1 cellular context compared by ENCODE assay signal in the genomic region with DNA sequence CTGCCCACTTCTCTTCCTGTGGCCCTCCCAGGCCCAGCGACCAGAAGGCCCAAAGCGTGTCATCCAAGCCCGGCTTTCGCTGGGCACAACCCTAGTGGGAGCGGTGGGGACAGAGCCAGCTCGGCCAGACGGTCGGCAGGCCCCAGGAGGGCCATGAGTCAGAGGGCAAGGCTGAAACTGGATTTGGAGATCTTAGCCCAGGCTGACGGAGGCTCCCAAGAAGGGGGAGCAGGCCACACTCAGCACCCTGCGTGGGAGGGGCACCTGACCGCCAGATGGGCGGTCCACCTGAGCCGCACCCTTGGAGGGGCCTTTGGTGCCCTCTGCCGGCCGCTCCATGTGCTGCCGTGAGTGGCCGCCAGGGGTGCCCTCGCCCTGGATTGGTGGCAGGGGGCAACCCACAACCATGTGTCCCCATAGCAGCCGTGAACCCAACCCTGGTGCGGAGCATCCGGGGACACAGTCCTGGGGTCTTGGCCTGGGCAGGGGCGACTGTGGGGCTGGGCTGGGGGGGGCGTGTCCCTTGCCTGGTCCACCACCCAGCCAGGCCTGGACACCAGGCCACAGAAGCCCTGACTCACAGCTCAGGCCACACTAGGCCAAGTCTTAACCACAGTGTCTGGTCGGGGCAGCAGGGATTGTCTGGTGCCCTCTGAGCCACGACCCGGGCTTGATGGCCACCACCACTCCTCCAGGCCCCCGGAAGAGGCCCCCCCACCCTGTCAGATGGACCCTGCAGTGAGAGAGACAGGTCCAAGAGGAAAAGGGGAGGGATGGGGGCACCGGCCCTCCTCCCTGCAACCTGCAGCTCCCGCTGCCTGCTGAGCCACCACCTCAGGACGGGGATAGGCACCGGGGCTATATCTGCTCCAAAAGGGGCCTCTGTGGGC.
TF ChIP-seq lines count a peak whose summit lies in the region.

No MANE protein-coding gene starts in this region.

TF ChIP-seq in HepG2, 621 proteins besides CTCF, POLR2A, EP300 and RAD21 (continued from another document and continues in another):
- TF ChIP-seq ZNF782 (CRISPR knock-in tag; IDR thresholded peaks at IDR 0.05; ENCODE audit: borderline replicate concordance) (no peak), SNAI1 (CRISPR knock-in tag; IDR thresholded peaks at IDR 0.05; ENCODE audit: borderline replicate concordance) (peak; percentile 76; the same call in 1 of the 2 replicates), ZNF12 (CRISPR knock-in tag; IDR thresholded peaks at IDR 0.05) (no peak), CBX5 (CRISPR knock-in tag; IDR thresholded peaks at IDR 0.05; ENCODE audit: borderline replicate concordance) (no peak; the same call in 1 of the 2 replicates), HMGA1 (CRISPR knock-in tag; conservative IDR thresholded peaks at IDR 0.05) (no peak), ZNF784 (CRISPR knock-in tag; IDR thresholded peaks at IDR 0.05; ENCODE audit: borderline replicate concordance) (no peak), SIN3A (IDR thresholded peaks at IDR 0.05; ENCODE audit: borderline replicate concordance, low read depth, low read length) (no peak), MED13 (CRISPR knock-in tag; IDR thresholded peaks at IDR 0.05) (no peak), ZNF44 (CRISPR knock-in tag; IDR thresholded peaks at IDR 0.05) (no peak), BHLHE40 (IDR thresholded peaks at IDR 0.05; ENCODE audit: low read length) (peak; percentile 48), ZNF138 (CRISPR knock-in tag; IDR thresholded peaks at IDR 0.05; ENCODE audit: low read depth) (no peak), RXRB (CRISPR knock-in tag; IDR thresholded peaks at IDR 0.05; ENCODE audit: borderline replicate concordance) (peak; percentile 67), ZNF687 (CRISPR knock-in tag; IDR thresholded peaks at IDR 0.05) (peak; percentile 87), ZFP36L2 (CRISPR knock-in tag; IDR thresholded peaks at IDR 0.05) (no peak), ZNF124 (CRISPR knock-in tag; IDR thresholded peaks at IDR 0.05) (no peak), KDM6A (CRISPR knock-in tag; IDR thresholded peaks at IDR 0.05; ENCODE audit: low read depth) (no peak), AHR (CRISPR knock-in tag; IDR thresholded peaks at IDR 0.05) (no peak), SMC3 (IDR thresholded peaks at IDR 0.05; ENCODE audit: low read length) (peak; percentile 50; the same call in 1 of the 2 replicates), ATF7 (IDR thresholded peaks at IDR 0.05) (no peak), ATF7 (CRISPR knock-in tag; IDR thresholded peaks at IDR 0.05) (no peak), ZNF569 (CRISPR knock-in tag; IDR thresholded peaks at IDR 0.05; ENCODE audit: borderline replicate concordance) (no peak), MNT (IDR thresholded peaks at IDR 0.05) (no peak), ZNF256 (CRISPR knock-in tag; conservative IDR thresholded peaks at IDR 0.05) (0 out of 2 replicates have a peak, but pooled peaks have one; percentile 17), ZNF780A (CRISPR knock-in tag; IDR thresholded peaks at IDR 0.05) (no peak), ETS1 (CRISPR knock-in tag; IDR thresholded peaks at IDR 0.05) (no peak)
- TF ChIP-seq, protein P1, sequence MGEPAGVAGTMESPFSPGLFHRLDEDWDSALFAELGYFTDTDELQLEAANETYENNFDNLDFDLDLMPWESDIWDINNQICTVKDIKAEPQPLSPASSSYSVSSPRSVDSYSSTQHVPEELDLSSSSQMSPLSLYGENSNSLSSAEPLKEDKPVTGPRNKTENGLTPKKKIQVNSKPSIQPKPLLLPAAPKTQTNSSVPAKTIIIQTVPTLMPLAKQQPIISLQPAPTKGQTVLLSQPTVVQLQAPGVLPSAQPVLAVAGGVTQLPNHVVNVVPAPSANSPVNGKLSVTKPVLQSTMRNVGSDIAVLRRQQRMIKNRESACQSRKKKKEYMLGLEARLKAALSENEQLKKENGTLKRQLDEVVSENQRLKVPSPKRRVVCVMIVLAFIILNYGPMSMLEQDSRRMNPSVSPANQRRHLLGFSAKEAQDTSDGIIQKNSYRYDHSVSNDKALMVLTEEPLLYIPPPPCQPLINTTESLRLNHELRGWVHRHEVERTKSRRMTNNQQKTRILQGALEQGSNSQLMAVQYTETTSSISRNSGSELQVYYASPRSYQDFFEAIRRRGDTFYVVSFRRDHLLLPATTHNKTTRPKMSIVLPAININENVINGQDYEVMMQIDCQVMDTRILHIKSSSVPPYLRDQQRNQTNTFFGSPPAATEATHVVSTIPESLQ (CRISPR knock-in tag; conservative IDR thresholded peaks at IDR 0.05) = no peak
- TF ChIP-seq, protein P2, sequence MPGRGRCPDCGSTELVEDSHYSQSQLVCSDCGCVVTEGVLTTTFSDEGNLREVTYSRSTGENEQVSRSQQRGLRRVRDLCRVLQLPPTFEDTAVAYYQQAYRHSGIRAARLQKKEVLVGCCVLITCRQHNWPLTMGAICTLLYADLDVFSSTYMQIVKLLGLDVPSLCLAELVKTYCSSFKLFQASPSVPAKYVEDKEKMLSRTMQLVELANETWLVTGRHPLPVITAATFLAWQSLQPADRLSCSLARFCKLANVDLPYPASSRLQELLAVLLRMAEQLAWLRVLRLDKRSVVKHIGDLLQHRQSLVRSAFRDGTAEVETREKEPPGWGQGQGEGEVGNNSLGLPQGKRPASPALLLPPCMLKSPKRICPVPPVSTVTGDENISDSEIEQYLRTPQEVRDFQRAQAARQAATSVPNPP (CRISPR knock-in tag; IDR thresholded peaks at IDR 0.05) = 0 out of 2 replicates have a peak, but pooled peaks have one; percentile 75
- TF ChIP-seq, protein P3, sequence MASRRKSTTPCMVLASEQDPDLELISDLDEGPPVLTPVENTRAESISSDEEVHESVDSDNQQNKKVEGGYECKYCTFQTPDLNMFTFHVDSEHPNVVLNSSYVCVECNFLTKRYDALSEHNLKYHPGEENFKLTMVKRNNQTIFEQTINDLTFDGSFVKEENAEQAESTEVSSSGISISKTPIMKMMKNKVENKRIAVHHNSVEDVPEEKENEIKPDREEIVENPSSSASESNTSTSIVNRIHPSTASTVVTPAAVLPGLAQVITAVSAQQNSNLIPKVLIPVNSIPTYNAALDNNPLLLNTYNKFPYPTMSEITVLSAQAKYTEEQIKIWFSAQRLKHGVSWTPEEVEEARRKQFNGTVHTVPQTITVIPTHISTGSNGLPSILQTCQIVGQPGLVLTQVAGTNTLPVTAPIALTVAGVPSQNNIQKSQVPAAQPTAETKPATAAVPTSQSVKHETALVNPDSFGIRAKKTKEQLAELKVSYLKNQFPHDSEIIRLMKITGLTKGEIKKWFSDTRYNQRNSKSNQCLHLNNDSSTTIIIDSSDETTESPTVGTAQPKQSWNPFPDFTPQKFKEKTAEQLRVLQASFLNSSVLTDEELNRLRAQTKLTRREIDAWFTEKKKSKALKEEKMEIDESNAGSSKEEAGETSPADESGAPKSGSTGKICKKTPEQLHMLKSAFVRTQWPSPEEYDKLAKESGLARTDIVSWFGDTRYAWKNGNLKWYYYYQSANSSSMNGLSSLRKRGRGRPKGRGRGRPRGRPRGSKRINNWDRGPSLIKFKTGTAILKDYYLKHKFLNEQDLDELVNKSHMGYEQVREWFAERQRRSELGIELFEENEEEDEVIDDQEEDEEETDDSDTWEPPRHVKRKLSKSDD (CRISPR knock-in tag; IDR thresholded peaks at IDR 0.05; ENCODE audit: low read depth) = no peak
- TF ChIP-seq, protein P4, sequence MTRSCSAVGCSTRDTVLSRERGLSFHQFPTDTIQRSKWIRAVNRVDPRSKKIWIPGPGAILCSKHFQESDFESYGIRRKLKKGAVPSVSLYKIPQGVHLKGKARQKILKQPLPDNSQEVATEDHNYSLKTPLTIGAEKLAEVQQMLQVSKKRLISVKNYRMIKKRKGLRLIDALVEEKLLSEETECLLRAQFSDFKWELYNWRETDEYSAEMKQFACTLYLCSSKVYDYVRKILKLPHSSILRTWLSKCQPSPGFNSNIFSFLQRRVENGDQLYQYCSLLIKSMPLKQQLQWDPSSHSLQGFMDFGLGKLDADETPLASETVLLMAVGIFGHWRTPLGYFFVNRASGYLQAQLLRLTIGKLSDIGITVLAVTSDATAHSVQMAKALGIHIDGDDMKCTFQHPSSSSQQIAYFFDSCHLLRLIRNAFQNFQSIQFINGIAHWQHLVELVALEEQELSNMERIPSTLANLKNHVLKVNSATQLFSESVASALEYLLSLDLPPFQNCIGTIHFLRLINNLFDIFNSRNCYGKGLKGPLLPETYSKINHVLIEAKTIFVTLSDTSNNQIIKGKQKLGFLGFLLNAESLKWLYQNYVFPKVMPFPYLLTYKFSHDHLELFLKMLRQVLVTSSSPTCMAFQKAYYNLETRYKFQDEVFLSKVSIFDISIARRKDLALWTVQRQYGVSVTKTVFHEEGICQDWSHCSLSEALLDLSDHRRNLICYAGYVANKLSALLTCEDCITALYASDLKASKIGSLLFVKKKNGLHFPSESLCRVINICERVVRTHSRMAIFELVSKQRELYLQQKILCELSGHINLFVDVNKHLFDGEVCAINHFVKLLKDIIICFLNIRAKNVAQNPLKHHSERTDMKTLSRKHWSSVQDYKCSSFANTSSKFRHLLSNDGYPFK (CRISPR knock-in tag; IDR thresholded peaks at IDR 0.05; ENCODE audit: borderline replicate concordance) = no peak
- TF ChIP-seq, protein P5, sequence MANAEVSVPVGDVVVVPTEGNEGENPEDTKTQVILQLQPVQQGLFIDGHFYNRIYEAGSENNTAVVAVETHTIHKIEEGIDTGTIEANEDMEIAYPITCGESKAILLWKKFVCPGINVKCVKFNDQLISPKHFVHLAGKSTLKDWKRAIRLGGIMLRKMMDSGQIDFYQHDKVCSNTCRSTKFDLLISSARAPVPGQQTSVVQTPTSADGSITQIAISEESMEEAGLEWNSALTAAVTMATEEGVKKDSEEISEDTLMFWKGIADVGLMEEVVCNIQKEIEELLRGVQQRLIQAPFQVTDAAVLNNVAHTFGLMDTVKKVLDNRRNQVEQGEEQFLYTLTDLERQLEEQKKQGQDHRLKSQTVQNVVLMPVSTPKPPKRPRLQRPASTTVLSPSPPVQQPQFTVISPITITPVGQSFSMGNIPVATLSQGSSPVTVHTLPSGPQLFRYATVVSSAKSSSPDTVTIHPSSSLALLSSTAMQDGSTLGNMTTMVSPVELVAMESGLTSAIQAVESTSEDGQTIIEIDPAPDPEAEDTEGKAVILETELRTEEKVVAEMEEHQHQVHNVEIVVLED (CRISPR knock-in tag; IDR thresholded peaks at IDR 0.05; ENCODE audit: borderline replicate concordance) = no peak
